In the genomic region with DNA sequence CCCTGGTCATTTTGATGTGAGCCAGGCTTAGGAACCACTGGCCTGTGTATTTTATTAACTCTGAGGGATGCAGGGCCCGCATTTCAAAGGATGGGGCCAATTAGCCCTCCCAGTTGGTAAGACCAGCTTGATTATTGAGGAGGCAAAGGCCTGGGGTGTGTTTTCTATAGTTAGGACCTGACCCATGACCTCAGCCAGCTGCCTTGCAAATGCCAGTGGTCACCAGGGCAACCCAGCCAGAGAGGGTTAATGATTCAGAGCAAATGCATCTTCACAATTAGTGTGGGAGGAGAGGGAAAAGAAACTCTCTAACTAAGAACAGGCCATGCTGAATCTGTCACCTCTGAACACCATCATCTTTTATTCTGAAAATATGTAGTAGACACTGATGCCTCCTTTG, we compare ENCODE assay signal across 12 cellular contexts.
DNase-seq lines count a peak whose midpoint lies in the region; ATAC-seq and TF ChIP-seq lines count a peak whose summit lies in the region.
"Had no signal": no experiment of that assay in that cellular context is flagged by ENCODE, and none has a peak within 500 bp of the region (broad histone marks: within the 10 kb centered on the region; RNA-seq: fewer than 3 reads in every experiment).

No MANE protein-coding gene starts in this region.

- H3K36me3 ChIP-seq in endodermal cell (ENCODE audit: control insufficient read depth, insufficient read depth, low read length): no peaks in the 10 kb centered on the region
- H3K36me3 ChIP-seq: tibial nerve had no signal

- H3K27me3 Mint-ChIP-seq in endodermal cell (ENCODE audit: insufficient read depth): no peaks in the 10 kb centered on the region
- no peaks in the 10 kb centered on the region for H3K27me3 Mint-ChIP-seq in activated T-cell treated with anti-CD3 and anti-CD28 coated beads, Interleukin-2, amount 50 U/mL, for 72 hours (ENCODE audit: low read depth)

- no peak overlapping the region for H3K27ac ChIP-seq in endodermal cell (ENCODE audit: low read depth, low read length)
- no peak overlapping the region for H3K27ac ChIP-seq in coronary artery
- H3K27ac ChIP-seq: tibial nerve had no signal

- no peak overlapping the region for H3K4me3 Mint-ChIP-seq in endodermal cell
- H3K4me3 Mint-ChIP-seq in activated T-cell treated with anti-CD3 and anti-CD28 coated beads, Interleukin-2, amount 50 U/mL, for 72 hours: no peak overlapping the region
- H3K4me3 Mint-ChIP-seq: effector memory CD8-positive, alpha-beta T cell; memory B cell had no signal

- no peaks in the 10 kb centered on the region for H3K9me3 Mint-ChIP-seq in endodermal cell
- H3K9me3 Mint-ChIP-seq in activated T-cell treated with anti-CD3 and anti-CD28 coated beads, Interleukin-2, amount 50 U/mL, for 72 hours: no peaks in the 10 kb centered on the region
- H3K9me3 Mint-ChIP-seq: memory B cell had no signal

- H3K27me3 ChIP-seq in endodermal cell (ENCODE audit: control insufficient read depth, insufficient read depth, low read length, poor library complexity, severe bottlenecking): no peaks in the 10 kb centered on the region
- H3K27me3 ChIP-seq: tibial nerve had no signal

- H3K9me3 ChIP-seq in endodermal cell (ENCODE audit: control insufficient read depth, low read length): no peaks in the 10 kb centered on the region
- H3K9me3 ChIP-seq: tibial nerve had no signal

- intact Hi-C loops in sciatic nerve (cut with DNase I): no loop called here

- H3K4me1 ChIP-seq in endodermal cell (ENCODE audit: control insufficient read depth, insufficient read depth, low read length): peaks cover 43% of the 10 kb centered on the region

- ATAC-seq in HG03354 (IDR thresholded peaks at IDR 0.05; ENCODE audit: poor library complexity, severe bottlenecking, unreplicated experiment) (peak; percentile 89), sciatic nerve (no peak)
- ATAC-seq in activated T-cell treated with anti-CD3 and anti-CD28 coated beads, Interleukin-2, amount 50 U/mL, for 72 hours (replicated peaks in 1 of 2): no peak
- ATAC-seq: effector memory CD8-positive, alpha-beta T cell had no signal

- no peaks in the 10 kb centered on the region for H3K36me3 Mint-ChIP-seq in endodermal cell (ENCODE audit: low read depth)
- H3K36me3 Mint-ChIP-seq in activated T-cell treated with anti-CD3 and anti-CD28 coated beads, Interleukin-2, amount 50 U/mL, for 72 hours (ENCODE audit: insufficient read depth in 2 of 2): no peaks in the 10 kb centered on the region

- H3K4me3 ChIP-seq in endodermal cell (ENCODE audit: low read length) (no peak overlapping the region), coronary artery (no peak overlapping the region)
- H3K4me3 ChIP-seq: tibial nerve had no signal

- no peak overlapping the region for H3K27ac Mint-ChIP-seq in endodermal cell
- no peak overlapping the region for H3K27ac Mint-ChIP-seq in activated T-cell treated with anti-CD3 and anti-CD28 coated beads, Interleukin-2, amount 50 U/mL, for 72 hours
- H3K27ac Mint-ChIP-seq: effector memory CD8-positive, alpha-beta T cell; memory B cell had no signal

- TF ChIP-seq CTCF in endodermal cell (conservative IDR thresholded peaks at IDR 0.05) (no peak), coronary artery (IDR thresholded peaks at IDR 0.05) (no peak)

- DNase-seq in GM19238 (ENCODE audit: insufficient read length, low spot score): peak; percentile 13
- DNase-seq in endodermal cell: peak; percentile 72
- peak; percentile 81 for DNase-seq in renal cortical epithelial cell (ENCODE audit: low read depth)
- DNase-seq in activated gamma-delta T cell (lab: John Stamatoyannopoulos, UW): no peak
- DNase-seq in coronary artery (ENCODE audit: low spot score): no peak
- DNase-seq in activated T-cell treated with anti-CD3 and anti-CD28 coated beads, Interleukin-2, amount 50 U/mL, for 72 hours: no peak
- DNase-seq in sciatic nerve (ENCODE audit: low spot score): no peak
- DNase-seq: effector memory CD8-positive, alpha-beta T cell; NCI-H187 had no signal

- H3K4me1 Mint-ChIP-seq in endodermal cell: peaks cover 68% of the 10 kb centered on the region
- H3K4me1 Mint-ChIP-seq in activated T-cell treated with anti-CD3 and anti-CD28 coated beads, Interleukin-2, amount 50 U/mL, for 72 hours (ENCODE audit: low read depth): no peaks in the 10 kb centered on the region

- WGBS in endodermal cell (ENCODE audit: insufficient coverage in 1 of 2, insufficient read length in 1 of 2), 2 experiments: 52 to 63% methylated on average over 1 of the region's 1 CpG

- H3K9ac ChIP-seq in endodermal cell (ENCODE audit: extremely low read depth, low read length, poor library complexity, severe bottlenecking): no peak overlapping the region

Comparison
In these comparisons a context has a peak if more than half of its experiments do, and no peak if none do; other contexts are left out.
1. DNase-seq: peak in GM19238 (single experiment), endodermal cell (single experiment) and renal cortical epithelial cell (single experiment); none in activated gamma-delta T cell (single experiment), coronary artery (single experiment), activated T-cell treated with anti-CD3 and anti-CD28 coated beads, Interleukin-2, amount 50 U/mL, for 72 hours (0 of 2) and sciatic nerve (single experiment).